8 cellular contexts compared by ENCODE assay signal in genomic region chr6:27830665-27831433, GRCh38.
A peak's percentile ranks its signal among the peaks of the same experiment; 100 is the strongest.
DNase-seq lines count a peak whose midpoint lies in the region; ATAC-seq and TF ChIP-seq lines count a peak whose summit lies in the region.
"Not testable (repeated sequence)": the region's sequence is repeated elsewhere in the genome, so short reads cannot be mapped to it uniquely, and the experiment has no call there.

No MANE protein-coding gene starts in this region.

- H3K4me3 Mint-ChIP-seq in Calu3 (ENCODE audit: low read depth, unreplicated experiment), result peak overlapping the region; percentile 87
- peak overlapping the region; percentile 76 for H3K4me3 Mint-ChIP-seq in activated CD4-positive, alpha-beta T cell treated with anti-CD3 and anti-CD28 coated beads, Interleukin-2, amount 10 ng/mL, durations not matched to agents 7 days and 5 days

- POLR2A ChIA-PET in activated CD4-positive, alpha-beta T cell treated with anti-CD3 and anti-CD28 coated beads, Interleukin-2, amount 10 ng/mL, durations not matched to agents 7 days and 5 days (lab: Charles Lee), result interaction anchor here (0.7 to 11.7 kb wide), 6 partner anchors 16 to 1808 kb away, joined by 3 to 553 read pairs (median 7); a partner anchor contains a TSS

- BruUV-seq in Calu3 (replicated peaks; lab: Mats Ljungman, UMichigan), result TSS peak; percentile 85

- CTCF ChIA-PET in Calu3 (lab: Charles Lee), result interaction anchor here (0.6 to 2.9 kb wide), 5 partner anchors 59 to 1867 kb away, joined by 3 to 10 read pairs (median 4); a partner anchor contains a TSS
- CTCF ChIA-PET in activated CD4-positive, alpha-beta T cell treated with anti-CD3 and anti-CD28 coated beads, Interleukin-2, amount 10 ng/mL, durations not matched to agents 7 days and 5 days (lab: Charles Lee), result interaction anchor here (0.8 kb wide), 1 partner anchor 35 kb away, joined by 4 read pairs; a partner anchor contains a TSS

- peaks cover 49% of the 10 kb centered on the region for H3K36me3 Mint-ChIP-seq in Calu3 (ENCODE audit: insufficient read depth, unreplicated experiment)
- peaks cover 16% of the 10 kb centered on the region for H3K36me3 Mint-ChIP-seq in activated CD4-positive, alpha-beta T cell treated with anti-CD3 and anti-CD28 coated beads, Interleukin-2, amount 10 ng/mL, durations not matched to agents 7 days and 5 days (ENCODE audit: low read depth)

- not testable (repeated sequence) for H3K27me3 Mint-ChIP-seq in Calu3 (ENCODE audit: unreplicated experiment); activated CD4-positive, alpha-beta T cell treated with anti-CD3 and anti-CD28 coated beads, Interleukin-2, amount 10 ng/mL, durations not matched to agents 7 days and 5 days

- H3K9me3 Mint-ChIP-seq in Calu3 (ENCODE audit: low read depth, unreplicated experiment); activated CD4-positive, alpha-beta T cell treated with anti-CD3 and anti-CD28 coated beads, Interleukin-2, amount 10 ng/mL, durations not matched to agents 7 days and 5 days: not testable (repeated sequence)

- intact Hi-C loops in Calu3 (cut with micrococcal nuclease; ENCODE audit: unreplicated experiment), result loop anchor here (10.0 kb wide), 1 partner anchor 524 kb away; no protein-coding TSS in a partner anchor

- H3K4me1 Mint-ChIP-seq in Calu3 (ENCODE audit: low read depth, unreplicated experiment), result peaks cover 20% of the 10 kb centered on the region
- H3K4me1 Mint-ChIP-seq in activated CD4-positive, alpha-beta T cell treated with anti-CD3 and anti-CD28 coated beads, Interleukin-2, amount 10 ng/mL, durations not matched to agents 7 days and 5 days, result peaks cover 44% of the 10 kb centered on the region

- DNase-seq in Calu3 (peak; percentile 37), NCI-H748 treated with DMSO at 0.1 percent for 48 hours (lab: John Stamatoyannopoulos, UW) (peak; percentile 61), dermis blood vessel endothelial cell (peak; percentile 56)
- DNase-seq in activated CD4-positive, alpha-beta T cell treated with anti-CD3 and anti-CD28 coated beads, Interleukin-2, amount 10 ng/mL, durations not matched to agents 7 days and 5 days, result peak; percentile 68
- DNase-seq in left lobe of liver (ENCODE audit: low spot score), result not testable (repeated sequence)
- DNase-seq in stimulated activated CD4-positive, alpha-beta T cell treated with anti-CD3 and anti-CD28 coated beads, Interleukin-15, amount 100 ng/mL, for 24 hours, result peak; percentile 64

- TF ChIP-seq CTCF in Calu3 (IDR thresholded peaks at IDR 0.05; ENCODE audit: unreplicated experiment), result not testable (repeated sequence)

- H3K27ac Mint-ChIP-seq in Calu3 (ENCODE audit: unreplicated experiment), result peak overlapping the region; percentile 96
- H3K27ac Mint-ChIP-seq in activated CD4-positive, alpha-beta T cell treated with anti-CD3 and anti-CD28 coated beads, Interleukin-2, amount 10 ng/mL, durations not matched to agents 7 days and 5 days, result peak overlapping the region; percentile 95

- peak; percentile 32 for ATAC-seq in GM19397 (IDR thresholded peaks at IDR 0.05; ENCODE audit: unreplicated experiment)
- ATAC-seq in HG03108 (IDR thresholded peaks at IDR 0.05; ENCODE audit: unreplicated experiment), result peak; percentile 48
- peak; percentile 68 for ATAC-seq in left lobe of liver
